23 cellular contexts compared by ENCODE assay signal in the genomic region with DNA sequence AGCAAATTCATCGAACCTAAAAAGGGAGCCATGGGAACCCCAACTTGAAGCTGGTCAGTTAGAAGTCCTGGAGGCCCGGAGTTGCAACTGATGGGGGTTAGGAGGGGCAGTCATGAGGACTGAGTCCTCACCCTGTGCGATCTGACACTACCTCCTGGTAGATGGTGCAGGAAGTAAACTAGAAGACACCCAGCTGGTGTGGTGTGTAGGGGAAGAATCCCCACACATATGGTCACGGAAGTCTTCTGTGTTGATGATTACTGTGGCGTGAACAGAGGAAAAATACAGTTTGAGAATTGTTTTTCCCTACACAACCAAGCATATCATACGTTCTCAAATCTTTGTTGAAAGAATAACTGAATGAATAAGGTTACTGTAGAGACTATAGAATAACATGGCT.
"Had no signal": no experiment of that assay in that cellular context is flagged by ENCODE, and none has a peak within 500 bp of the region (broad histone marks: within the 10 kb centered on the region; RNA-seq: fewer than 3 reads in every experiment).

No MANE protein-coding gene starts in this region.

- DNase-seq: activated CD4-positive, alpha-beta T cell treated with anti-CD3 and anti-CD28 coated beads for 1 hour; activated CD8-positive, alpha-beta memory T cell treated with anti-CD3 and anti-CD28 coated beads for 24 hours; activated CD8-positive, alpha-beta memory T cell treated with anti-CD3 and anti-CD28 coated beads, Interleukin-2, amount 50 U/mL, for 4 hours; activated T-cell treated with anti-CD3 and anti-CD28 coated beads, Interleukin-2, amount 50 U/mL, for 24 hours; adrenal gland; brain microvascular endothelial cell; caudate nucleus; effector CD4-positive, alpha-beta T cell; hypothalamus; left ventricle myocardium superior; mammary epithelial cell; ovary; psoas muscle; spleen; stimulated activated CD4-positive, alpha-beta T cell treated with anti-CD3 and anti-CD28 coated beads, Interleukin-4, amount 100 ng/mL, for 1 hour; stimulated activated naive CD8-positive, alpha-beta T cell treated with anti-CD3 and anti-CD28 coated beads, Interleukin-15, Interleukin-2, amounts not matched to agents 100 U/mL and 50 U/mL, for 24 hours; T-helper 2 cell; upper lobe of left lung had no signal

- H3K27me3 Mint-ChIP-seq: activated naive CD8-positive, alpha-beta T cell; activated T-cell treated with anti-CD3 and anti-CD28 coated beads, Interleukin-2, amount 50 U/mL, for 24 hours; activated T-helper 17 cell treated with anti-CD3 and anti-CD28 coated beads, Interleukin-2, amount 50 U/mL, for 72 hours; dendritic cell treated with granulocyte-macrophage colony-stimulating factor and Interleukin-4, amounts not matched to agents 40 ng/mL and 50 ng/mL, for 4 days; natural killer cell treated with Interleukin-12 subunit alpha and Interleukin-12 subunit beta and Interleukin-15 and Interleukin-18, amount 100 ng/mL, for 72 hours had no signal

- H3K27ac Mint-ChIP-seq: activated naive CD8-positive, alpha-beta T cell; activated T-cell treated with anti-CD3 and anti-CD28 coated beads, Interleukin-2, amount 50 U/mL, for 24 hours; activated T-helper 17 cell treated with anti-CD3 and anti-CD28 coated beads, Interleukin-2, amount 50 U/mL, for 72 hours; dendritic cell treated with granulocyte-macrophage colony-stimulating factor and Interleukin-4, amounts not matched to agents 40 ng/mL and 50 ng/mL, for 4 days; mesothelial cell of epicardium; natural killer cell treated with Interleukin-12 subunit alpha and Interleukin-12 subunit beta and Interleukin-15 and Interleukin-18, amount 100 ng/mL, for 72 hours had no signal

- H3K9me3 Mint-ChIP-seq: dendritic cell treated with granulocyte-macrophage colony-stimulating factor and Interleukin-4, amounts not matched to agents 40 ng/mL and 50 ng/mL, for 4 days; natural killer cell treated with Interleukin-12 subunit alpha and Interleukin-12 subunit beta and Interleukin-15 and Interleukin-18, amount 100 ng/mL, for 72 hours had no signal

- H3K4me1 Mint-ChIP-seq: activated T-helper 17 cell treated with anti-CD3 and anti-CD28 coated beads, Interleukin-2, amount 50 U/mL, for 72 hours; mesothelial cell of epicardium had no signal

- ATAC-seq: activated T-helper 17 cell treated with anti-CD3 and anti-CD28 coated beads, Interleukin-2, amount 50 U/mL, for 72 hours; left ventricle myocardium superior; natural killer cell treated with Interleukin-12 subunit alpha and Interleukin-12 subunit beta and Interleukin-15 and Interleukin-18, amount 100 ng/mL, for 72 hours; psoas muscle; stimulated activated naive CD8-positive, alpha-beta T cell treated with anti-CD3 and anti-CD28 coated beads, Interleukin-15, Interleukin-2, amounts not matched to agents 100 U/mL and 50 U/mL, for 24 hours had no signal

- H3K4me3 Mint-ChIP-seq: activated naive CD8-positive, alpha-beta T cell; activated T-cell treated with anti-CD3 and anti-CD28 coated beads, Interleukin-2, amount 50 U/mL, for 24 hours; activated T-helper 17 cell treated with anti-CD3 and anti-CD28 coated beads, Interleukin-2, amount 50 U/mL, for 72 hours; dendritic cell treated with granulocyte-macrophage colony-stimulating factor and Interleukin-4, amounts not matched to agents 40 ng/mL and 50 ng/mL, for 4 days; mesothelial cell of epicardium; natural killer cell treated with Interleukin-12 subunit alpha and Interleukin-12 subunit beta and Interleukin-15 and Interleukin-18, amount 100 ng/mL, for 72 hours had no signal
